8 cellular contexts compared by ENCODE assay signal in the genomic region with DNA sequence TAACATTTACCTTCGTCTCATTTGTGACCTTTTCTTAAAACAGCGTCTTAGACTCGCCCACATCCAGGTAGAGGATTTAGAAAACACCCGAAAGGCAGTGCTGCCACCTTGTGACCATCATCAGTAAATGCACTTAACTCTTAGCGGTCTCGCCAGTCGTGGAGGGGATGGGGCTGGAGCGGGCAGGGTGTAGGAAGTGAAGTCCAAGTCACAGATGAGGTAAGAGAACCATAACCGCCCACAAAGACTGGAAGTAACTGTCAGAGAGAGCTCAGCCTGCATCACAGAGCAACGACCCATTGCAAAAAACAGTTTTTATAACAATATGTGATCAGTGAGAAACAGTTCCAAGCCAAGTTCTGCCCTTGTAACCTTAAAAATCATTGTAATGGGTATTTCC. TPM values are rescaled to one million over a fixed set of nuclear protein-coding genes. Genes with fewer than 3 reads are reported as not detected.
DNase-seq lines count a peak whose midpoint lies in the region; ATAC-seq, FAIRE-seq and TF ChIP-seq lines count a peak whose summit lies in the region.

No MANE protein-coding gene starts in this region.

- ATAC-seq in pancreas (peak; percentile 82 to 96 (median 96)), upper lobe of left lung (ENCODE audit: low FRiP score in 2 of 2) (peak; percentile 91 to 93)

- H3K27me3 ChIP-seq in Peyer's patch (no peaks in the 10 kb centered on the region), pancreas (peaks cover 0 to 9% (median 1%) of the 10 kb centered on the region in 4 donors), upper lobe of left lung (no peaks in the 10 kb centered on the region), suprapubic skin (peaks cover 59% of the 10 kb centered on the region)

- TF ChIP-seq POLR2A in Peyer's patch (IDR thresholded peaks at IDR 0.05) (no peak), upper lobe of left lung (IDR thresholded peaks at IDR 0.05) (no peak), suprapubic skin (IDR thresholded peaks at IDR 0.05) (no peak)

- H3K4me3 ChIP-seq in LNCaP clone FGC (ENCODE audit: low read depth, low read length) (no peak overlapping the region), Peyer's patch (no peak overlapping the region), foreskin fibroblast (ENCODE audit: low read depth in 1 of 2, low read length in 2 of 2) (no peak overlapping the region), pancreas (no peak overlapping the region), upper lobe of left lung (no peak overlapping the region), suprapubic skin (no peak overlapping the region)

- intact Hi-C loops in pancreas (cut with DNase I), result no loop called here

- DNase-seq in Daoy (ENCODE audit: low read depth), result peak; percentile 89
- DNase-seq in LNCaP clone FGC (ENCODE audit: low read depth), result peak; percentile 33
- DNase-seq in Peyer's patch, result peak; percentile 48 to 87 (median 61)
- DNase-seq in activated T-helper 1 cell treated with Interleukin-2 at 50 U/mL for 16 hours (ENCODE audit: low read depth), result peak; percentile 48
- peak; percentile 27 to 77 for DNase-seq in foreskin fibroblast
- peak in 5 of 6 donors; percentile 38 to 64 (median 45) for DNase-seq in pancreas
- DNase-seq in upper lobe of left lung, result peak in 1 of 2 donors; percentile 87
- no peak for DNase-seq in suprapubic skin (ENCODE audit: low spot score in 2 of 2)

- no peak for FAIRE-seq in pancreas (lab: Jason Lieb, UNC)

- H3K36me3 ChIP-seq in Peyer's patch (no peaks in the 10 kb centered on the region), pancreas (no peaks in the 10 kb centered on the region), upper lobe of left lung (no peaks in the 10 kb centered on the region), suprapubic skin (no peaks in the 10 kb centered on the region)

- WGBS in pancreas, 2 donors, result 2% methylated on average over 10 of the region's 10 CpGs
- WGBS in upper lobe of left lung, 2 donors, result 1 to 2% methylated on average over 10 of the region's 10 CpGs
- WGBS in suprapubic skin, result 4% methylated on average over 10 of the region's 10 CpGs

- H3K4me1 ChIP-seq in Peyer's patch, result peaks cover 0 to 25% (median 4%) of the 10 kb centered on the region in 4 donors
- H3K4me1 ChIP-seq in pancreas, result peaks cover 0 to 7% (median 0%) of the 10 kb centered on the region in 3 donors
- H3K4me1 ChIP-seq in upper lobe of left lung, result peaks cover 14 to 19% (median 18%) of the 10 kb centered on the region in 4 donors
- peaks cover 9% of the 10 kb centered on the region for H3K4me1 ChIP-seq in suprapubic skin

- no peak overlapping the region for H3K27ac ChIP-seq in Peyer's patch
- H3K27ac ChIP-seq in pancreas, result no peak overlapping the region
- H3K27ac ChIP-seq in upper lobe of left lung, result peak overlapping the region in 2 of 4 donors; percentile 47 to 66
- H3K27ac ChIP-seq in suprapubic skin, result no peak overlapping the region

- TF ChIP-seq EP300 in upper lobe of left lung (IDR thresholded peaks at IDR 0.05), result peak in 1 of 4 donors; percentile 1
- no peak for TF ChIP-seq EP300 in suprapubic skin (IDR thresholded peaks at IDR 0.05)

- peak; percentile 71 for TF ChIP-seq CTCF in LNCaP clone FGC (IDR thresholded peaks at IDR 0.05; ENCODE audit: control insufficient read depth, extremely low read depth, insufficient read depth)
- peak; percentile 58 to 92 (median 84) for TF ChIP-seq CTCF in Peyer's patch (IDR thresholded peaks at IDR 0.05)
- TF ChIP-seq CTCF in foreskin fibroblast (IDR thresholded peaks at IDR 0.05; ENCODE audit: low read depth, low read length), result peak; percentile 88
- peak; percentile 56 to 73 (median 62) for TF ChIP-seq CTCF in pancreas (IDR thresholded peaks at IDR 0.05)
- TF ChIP-seq CTCF in upper lobe of left lung (IDR thresholded peaks at IDR 0.05), result peak; percentile 64 to 85 (median 79)
- TF ChIP-seq CTCF in suprapubic skin (IDR thresholded peaks at IDR 0.05), result peak in 1 of 2 donors; percentile 69

- no peaks in the 10 kb centered on the region for H3K9me3 ChIP-seq in Peyer's patch
- no peaks in the 10 kb centered on the region for H3K9me3 ChIP-seq in pancreas
- H3K9me3 ChIP-seq in upper lobe of left lung, result no peaks in the 10 kb centered on the region
- no peaks in the 10 kb centered on the region for H3K9me3 ChIP-seq in suprapubic skin

RNA-seq across cellular contexts. Expression of a gene that starts 10.7 kb away (rescaled TPM):
- total RNA-seq in Daoy (2014; rRNA removed; shearing (Covaris generic)), result not detected in 2 replicates
- total RNA-seq in Peyer's patch (not detected), pancreas (under 1 TPM in 2 of 6 donors, not detected in 4; 0.41 to 0.61 TPM), upper lobe of left lung (1 to 10 TPM in 5 of 6 donors, not detected in 1; 1.4 to 6.0 (median 2.7) TPM), suprapubic skin (under 1 TPM in 1 of 4 donors, not detected in 3; 0.64 TPM)
- not detected for polyA plus RNA-seq in pancreas

RNA-seq across cellular contexts. Expression of a gene that starts 30.3 kb away (rescaled TPM):
- not detected in 2 replicates for total RNA-seq in Daoy (2014; rRNA removed; shearing (Covaris generic))
- 10 to 100 TPM in 2 of 4 donors, 1 to 10 TPM in 1, not detected in 1; 6.8 to 31.9 (median 10.5) TPM for total RNA-seq in Peyer's patch
- total RNA-seq in pancreas, result 1 to 10 TPM; 3.6 to 9.0 (median 8.0) TPM
- 1 to 10 TPM in 1 of 2 donors, under 1 TPM in 1; 0.68 to 1.7 TPM for polyA plus RNA-seq in pancreas
- 100 to 1,000 TPM; 140 to 651 (median 539) TPM for total RNA-seq in upper lobe of left lung
- total RNA-seq in suprapubic skin, result 10 to 100 TPM in 3 of 4 donors, 1 to 10 TPM in 1; 6.0 to 26.2 (median 16.8) TPM

RNA-seq across cellular contexts. Expression of a gene that starts 58.8 kb away (rescaled TPM):
- not detected in 2 replicates for total RNA-seq in Daoy (2014; rRNA removed; shearing (Covaris generic))
- not detected for total RNA-seq in Peyer's patch
- not detected for total RNA-seq in pancreas
- polyA plus RNA-seq in pancreas, result not detected
- total RNA-seq in upper lobe of left lung, result not detected
- not detected for total RNA-seq in suprapubic skin

RNA-seq across cellular contexts. Expression of a gene that starts 59.2 kb away (rescaled TPM):
- not detected in 2 replicates for total RNA-seq in Daoy (2014; rRNA removed; shearing (Covaris generic))
- total RNA-seq in Peyer's patch, result not detected
- not detected for total RNA-seq in pancreas
- not detected for polyA plus RNA-seq in pancreas
- not detected for total RNA-seq in upper lobe of left lung
- total RNA-seq in suprapubic skin, result not detected

Comparison
In these comparisons a context has a peak if more than half of its experiments do, and no peak if none do; other contexts are left out.
1. DNase-seq: peak in Daoy (single experiment), LNCaP clone FGC (single experiment), Peyer's patch (3 of 3), activated T-helper 1 cell treated with Interleukin-2 at 50 U/mL for 16 hours (single experiment), foreskin fibroblast (2 of 2) and pancreas (5 of 6); none in suprapubic skin (0 of 2).
2. RNA of a gene that starts 30.3 kb away (total RNA-seq): 140 to 651 TPM in upper lobe of left lung; 6.0 to 26.2 TPM in suprapubic skin, 6.8 to 31.9 TPM in Peyer's patch, 3.6 to 9.0 TPM in pancreas and not detected in Daoy; every median in the first group is over 4 times any median in the second.